In genomic region chr1:174815036-174815435, GRCh38 we compare ENCODE assay signal across 10 cellular contexts.
A peak's percentile ranks its signal among the peaks of the same experiment; 100 is the strongest.
DNase-seq lines count a peak whose midpoint lies in the region; ATAC-seq and TF ChIP-seq lines count a peak whose summit lies in the region.
"Had no signal": no experiment of that assay in that cellular context is flagged by ENCODE, and none has a peak within 500 bp of the region (broad histone marks: within the 10 kb centered on the region; RNA-seq: fewer than 3 reads in every experiment).

No MANE protein-coding gene starts in this region.

- H3K27me3 ChIP-seq in upper lobe of right lung: no peaks in the 10 kb centered on the region
- H3K27me3 ChIP-seq: pancreas had no signal

- DNase-seq in activated CD4-positive, alpha-beta T cell treated with anti-CD3 and anti-CD28 coated beads, Interleukin-2, amount 10 ng/mL, durations not matched to agents 24 days and 14 days: peak; percentile 60
- no peak for DNase-seq in activated CD4-positive, alpha-beta T cell treated with anti-CD3 and anti-CD28 coated beads for 1 hour
- DNase-seq in SW 1271 (lab: John Stamatoyannopoulos, UW) (peak; percentile 27 to 44), upper lobe of right lung (no peak)
- DNase-seq in natural killer cell treated with Interleukin-12 subunit alpha and Interleukin-12 subunit beta and Interleukin-15 and Interleukin-18, amount 100 ng/mL, for 72 hours (ENCODE audit: low spot score): no peak
- DNase-seq: C1 segment of cervical spinal cord, pancreas had no signal

- H3K4me1 Mint-ChIP-seq in activated CD4-positive, alpha-beta T cell treated with anti-CD3 and anti-CD28 coated beads, Interleukin-2, amount 10 ng/mL, durations not matched to agents 24 days and 14 days: peaks cover 18% of the 10 kb centered on the region
- H3K4me1 Mint-ChIP-seq in natural killer cell treated with Interleukin-12 subunit alpha and Interleukin-12 subunit beta and Interleukin-15 and Interleukin-18, amount 100 ng/mL, for 72 hours (ENCODE audit: low read depth in 2 of 2): peaks cover 23 to 41% of the 10 kb centered on the region in 2 donors

- peaks cover 10% of the 10 kb centered on the region for H3K36me3 Mint-ChIP-seq in activated CD4-positive, alpha-beta T cell treated with anti-CD3 and anti-CD28 coated beads, Interleukin-2, amount 10 ng/mL, durations not matched to agents 24 days and 14 days (ENCODE audit: low read depth)
- peaks cover 5% of the 10 kb centered on the region for H3K36me3 Mint-ChIP-seq in natural killer cell treated with Interleukin-12 subunit alpha and Interleukin-12 subunit beta and Interleukin-15 and Interleukin-18, amount 100 ng/mL, for 72 hours

- H3K36me3 ChIP-seq in upper lobe of right lung: no peaks in the 10 kb centered on the region
- H3K36me3 ChIP-seq: pancreas had no signal

- peak overlapping the region; percentile 14 for H3K27ac Mint-ChIP-seq in activated CD4-positive, alpha-beta T cell treated with anti-CD3 and anti-CD28 coated beads, Interleukin-2, amount 10 ng/mL, durations not matched to agents 24 days and 14 days
- H3K27ac Mint-ChIP-seq in natural killer cell treated with Interleukin-12 subunit alpha and Interleukin-12 subunit beta and Interleukin-15 and Interleukin-18, amount 100 ng/mL, for 72 hours: peak overlapping the region in 1 of 2 donors; percentile 22

- ATAC-seq in HG02798 (IDR thresholded peaks at IDR 0.05; ENCODE audit: poor library complexity, unreplicated experiment): peak; percentile 62
- ATAC-seq in natural killer cell treated with Interleukin-12 subunit alpha and Interleukin-12 subunit beta and Interleukin-15 and Interleukin-18, amount 100 ng/mL, for 72 hours: peak; percentile 77 to 96
- no peak for ATAC-seq in upper lobe of right lung
- ATAC-seq in HG03025 (IDR thresholded peaks at IDR 0.05; ENCODE audit: low FRiP score, unreplicated experiment): no peak
- no peak for ATAC-seq in GM19324 (IDR thresholded peaks at IDR 0.05; ENCODE audit: low FRiP score, unreplicated experiment)
- ATAC-seq: pancreas had no signal

- intact Hi-C loops in activated CD4-positive, alpha-beta T cell treated with anti-CD3 and anti-CD28 coated beads, Interleukin-2, amount 10 ng/mL, durations not matched to agents 24 days and 14 days (cut with micrococcal nuclease): loop anchor here (2.0 to 5.0 kb wide), 3 partner anchors 14 to 150 kb away; no protein-coding TSS in a partner anchor
- intact Hi-C loops in upper lobe of right lung (cut with DNase I): no loop called here

- no peaks in the 10 kb centered on the region for H3K4me1 ChIP-seq in upper lobe of right lung
- H3K4me1 ChIP-seq: pancreas had no signal

- no peak overlapping the region for H3K27ac ChIP-seq in upper lobe of right lung
- H3K27ac ChIP-seq: pancreas had no signal

- H3K9me3 Mint-ChIP-seq in activated CD4-positive, alpha-beta T cell treated with anti-CD3 and anti-CD28 coated beads, Interleukin-2, amount 10 ng/mL, durations not matched to agents 24 days and 14 days: no peaks in the 10 kb centered on the region
- H3K9me3 Mint-ChIP-seq in natural killer cell treated with Interleukin-12 subunit alpha and Interleukin-12 subunit beta and Interleukin-15 and Interleukin-18, amount 100 ng/mL, for 72 hours: no peaks in the 10 kb centered on the region

- no peaks in the 10 kb centered on the region for H3K27me3 Mint-ChIP-seq in activated CD4-positive, alpha-beta T cell treated with anti-CD3 and anti-CD28 coated beads, Interleukin-2, amount 10 ng/mL, durations not matched to agents 24 days and 14 days
- no peaks in the 10 kb centered on the region for H3K27me3 Mint-ChIP-seq in natural killer cell treated with Interleukin-12 subunit alpha and Interleukin-12 subunit beta and Interleukin-15 and Interleukin-18, amount 100 ng/mL, for 72 hours

- no peak overlapping the region for H3K4me3 ChIP-seq in upper lobe of right lung
- H3K4me3 ChIP-seq: pancreas had no signal

- H3K4me3 Mint-ChIP-seq in activated CD4-positive, alpha-beta T cell treated with anti-CD3 and anti-CD28 coated beads, Interleukin-2, amount 10 ng/mL, durations not matched to agents 24 days and 14 days: no peak overlapping the region
- peak overlapping the region; percentile 22 for H3K4me3 Mint-ChIP-seq in natural killer cell treated with Interleukin-12 subunit alpha and Interleukin-12 subunit beta and Interleukin-15 and Interleukin-18, amount 100 ng/mL, for 72 hours

- H3K9me3 ChIP-seq in upper lobe of right lung: no peaks in the 10 kb centered on the region
- H3K9me3 ChIP-seq: pancreas had no signal

- TF ChIP-seq CTCF in upper lobe of right lung (IDR thresholded peaks at IDR 0.05): no peak

Comparison
In these comparisons a context has a peak if more than half of its experiments do, and no peak if none do; other contexts are left out.
1. DNase-seq: peak in activated CD4-positive, alpha-beta T cell treated with anti-CD3 and anti-CD28 coated beads, Interleukin-2, amount 10 ng/mL, durations not matched to agents 24 days and 14 days (single experiment) and SW 1271 (2 of 2); none in activated CD4-positive, alpha-beta T cell treated with anti-CD3 and anti-CD28 coated beads for 1 hour (single experiment), natural killer cell treated with Interleukin-12 subunit alpha and Interleukin-12 subunit beta and Interleukin-15 and Interleukin-18, amount 100 ng/mL, for 72 hours (single experiment) and upper lobe of right lung (single experiment).
2. ATAC-seq: peak in HG02798 (single experiment) and natural killer cell treated with Interleukin-12 subunit alpha and Interleukin-12 subunit beta and Interleukin-15 and Interleukin-18, amount 100 ng/mL, for 72 hours (2 of 2); none in upper lobe of right lung (single experiment), HG03025 (single experiment) and GM19324 (single experiment).